Comparison of ENCODE assay signal across 14 cellular contexts in the genomic region with DNA sequence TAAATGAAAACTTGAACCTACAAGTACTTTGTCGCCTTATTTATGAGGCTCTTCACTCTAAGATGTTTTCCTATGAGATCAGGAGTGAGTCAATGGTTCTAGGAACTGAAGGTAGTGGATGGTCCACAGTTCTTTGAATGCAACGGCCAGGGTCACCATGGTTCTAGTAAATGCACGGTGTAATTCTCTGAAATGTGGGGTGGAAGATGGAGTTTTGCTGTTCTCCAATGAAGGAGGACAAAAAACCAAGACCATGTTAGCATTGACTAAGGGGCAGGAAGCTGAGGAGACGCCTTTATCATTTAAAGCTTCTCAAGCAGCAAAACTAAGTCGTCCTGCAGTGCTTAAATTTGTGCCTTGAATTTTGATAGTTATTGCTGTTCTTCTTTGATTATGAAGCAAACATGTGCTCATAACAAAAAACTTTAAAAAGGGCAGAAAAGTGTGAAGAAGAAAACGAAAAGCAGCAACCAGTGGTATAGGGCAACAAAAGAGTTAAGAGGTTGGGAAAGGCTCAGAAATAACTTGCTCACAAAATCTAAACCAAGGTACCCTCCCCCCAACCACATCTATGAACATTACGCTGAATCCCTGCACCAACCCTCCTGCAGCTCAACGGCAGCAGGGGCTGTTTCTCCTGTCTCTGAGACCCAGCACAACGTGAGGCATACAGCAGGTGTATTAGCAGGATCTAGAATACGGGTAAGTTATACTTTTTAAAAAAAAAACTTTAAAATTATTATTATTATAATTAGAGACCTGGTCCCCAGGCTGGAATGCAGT.
DNase-seq lines count a peak whose midpoint lies in the region; ATAC-seq and TF ChIP-seq lines count a peak whose summit lies in the region.
"Had no signal": no experiment of that assay in that cellular context is flagged by ENCODE, and none has a peak within 500 bp of the region (broad histone marks: within the 10 kb centered on the region; RNA-seq: fewer than 3 reads in every experiment).

No MANE protein-coding gene starts in this region.

- CTCF ChIA-PET in CD4-positive, alpha-beta T cell (lab: Charles Lee), result interaction anchor here (0.7 to 0.9 kb wide), 2 partner anchors 122 to 205 kb away, joined by 3 read pairs; no protein-coding TSS in a partner anchor

- H3K4me1 Mint-ChIP-seq in CD4-positive, alpha-beta T cell (ENCODE audit: low read depth), result peaks cover 86% of the 10 kb centered on the region
- peaks cover 78% of the 10 kb centered on the region for H3K4me1 Mint-ChIP-seq in activated T-helper 2 cell treated with anti-CD3 and anti-CD28 coated beads, Interferon-gamma antibody, Interleukin-2, Interleukin-4, amounts not matched to agents 10 μg/mL and 5 μg/mL and 100 μg/mL, durations not matched to agents 14 hours and 24 hours and 36 hours (ENCODE audit: low read depth)
- H3K4me1 Mint-ChIP-seq in naive thymus-derived CD8-positive, alpha-beta T cell, result peaks cover 47 to 92% (median 86%) of the 10 kb centered on the region in 4 donors

- peaks cover 11% of the 10 kb centered on the region for H3K36me3 ChIP-seq in KOPT-K1 (ENCODE audit: insufficient read depth, low read length)

- intact Hi-C loops in CD4-positive, alpha-beta T cell (cut with DNase I, micrococcal nuclease), result loop anchor here (1.0 to 10.0 kb wide), 6 partner anchors 72 to 202 kb away; a partner anchor contains a TSS
- intact Hi-C loops in activated T-helper 2 cell treated with anti-CD3 and anti-CD28 coated beads, Interferon-gamma antibody, Interleukin-2, Interleukin-4, amounts not matched to agents 10 μg/mL and 5 μg/mL and 100 μg/mL, durations not matched to agents 14 hours and 24 hours and 36 hours (cut with micrococcal nuclease), result loop anchor here (1.0 to 10.0 kb wide), 3 partner anchors 54 to 230 kb away; a partner anchor contains a TSS
- intact Hi-C loops in left ventricle myocardium superior (cut with micrococcal nuclease), result no loop called here

- peaks cover 8% of the 10 kb centered on the region for H3K36me3 Mint-ChIP-seq in CD4-positive, alpha-beta T cell (ENCODE audit: low read depth)
- peaks cover 19% of the 10 kb centered on the region for H3K36me3 Mint-ChIP-seq in activated T-helper 2 cell treated with anti-CD3 and anti-CD28 coated beads, Interferon-gamma antibody, Interleukin-2, Interleukin-4, amounts not matched to agents 10 μg/mL and 5 μg/mL and 100 μg/mL, durations not matched to agents 14 hours and 24 hours and 36 hours (ENCODE audit: low read depth)
- H3K36me3 Mint-ChIP-seq in naive thymus-derived CD8-positive, alpha-beta T cell, result peaks cover 0 to 9% (median 6%) of the 10 kb centered on the region in 3 donors

- TF ChIP-seq CTCF in CD4-positive, alpha-beta T cell (IDR thresholded peaks at IDR 0.05), result no peak

- no peaks in the 10 kb centered on the region for H3K9me3 Mint-ChIP-seq in CD4-positive, alpha-beta T cell
- H3K9me3 Mint-ChIP-seq in activated T-helper 2 cell treated with anti-CD3 and anti-CD28 coated beads, Interferon-gamma antibody, Interleukin-2, Interleukin-4, amounts not matched to agents 10 μg/mL and 5 μg/mL and 100 μg/mL, durations not matched to agents 14 hours and 24 hours and 36 hours, result no peaks in the 10 kb centered on the region
- no peaks in the 10 kb centered on the region for H3K9me3 Mint-ChIP-seq in naive thymus-derived CD8-positive, alpha-beta T cell

- POLR2A ChIA-PET in CD4-positive, alpha-beta T cell (lab: Charles Lee), result interaction anchor here (0.7 to 1.8 kb wide), 11 partner anchors 8 to 339 kb away, joined by 3 to 9 read pairs (median 4); a partner anchor contains a TSS
- POLR2A ChIA-PET in naive thymus-derived CD8-positive, alpha-beta T cell (lab: Charles Lee), result interaction anchor here (0.6 to 4.4 kb wide), 17 partner anchors 9 to 202 kb away, joined by 3 to 17 read pairs (median 5); a partner anchor contains a TSS

- peak in 7 of 10 experiments; percentile 18 to 65 (median 45) for DNase-seq in CD4-positive, alpha-beta T cell
- peak; percentile 35 for DNase-seq in activated T-helper 2 cell treated with anti-CD3 and anti-CD28 coated beads, Interferon-gamma antibody, Interleukin-2, Interleukin-4, amounts not matched to agents 10 μg/mL and 5 μg/mL and 100 μg/mL, durations not matched to agents 14 hours and 24 hours and 36 hours (ENCODE audit: low spot score)
- DNase-seq in naive thymus-derived CD8-positive, alpha-beta T cell, result peak; percentile 16 to 87 (median 70)
- no peak for DNase-seq in left ventricle myocardium superior
- DNase-seq: dermis blood vessel endothelial cell, EL, NCI-H2081, NCI-H774, posterior cingulate gyrus had no signal

- ATAC-seq in CD4-positive, alpha-beta T cell (ENCODE audit: poor library complexity), result peak; percentile 60
- peak; percentile 71 to 72 for ATAC-seq in naive thymus-derived CD8-positive, alpha-beta T cell
- ATAC-seq in GM18502 (IDR thresholded peaks at IDR 0.05; ENCODE audit: poor library complexity, unreplicated experiment), result no peak
- no peak for ATAC-seq in left ventricle myocardium superior
- ATAC-seq in GM18517 (IDR thresholded peaks at IDR 0.05; ENCODE audit: unreplicated experiment), result no peak
- ATAC-seq in GM21367 (IDR thresholded peaks at IDR 0.05; ENCODE audit: unreplicated experiment), result no peak

- H3K27ac ChIP-seq in CD4-positive, alpha-beta T cell (ENCODE audit: low read depth, low read length), result peak overlapping the region; percentile 62
- H3K27ac ChIP-seq in KOPT-K1 (ENCODE audit: low read depth, low read length, poor library complexity, severe bottlenecking), result peak overlapping the region; percentile 98

- no peaks in the 10 kb centered on the region for H3K27me3 ChIP-seq in CD4-positive, alpha-beta T cell (ENCODE audit: control insufficient read depth, insufficient read depth, low read length)

- H3K9me3 ChIP-seq in CD4-positive, alpha-beta T cell (ENCODE audit: control insufficient read depth, low read length), result no peaks in the 10 kb centered on the region
- no peaks in the 10 kb centered on the region for H3K9me3 ChIP-seq in KOPT-K1 (ENCODE audit: insufficient read depth, low read length, poor library complexity, severe bottlenecking)

- peak overlapping the region; percentile 90 for H3K27ac Mint-ChIP-seq in CD4-positive, alpha-beta T cell
- H3K27ac Mint-ChIP-seq in activated T-helper 2 cell treated with anti-CD3 and anti-CD28 coated beads, Interferon-gamma antibody, Interleukin-2, Interleukin-4, amounts not matched to agents 10 μg/mL and 5 μg/mL and 100 μg/mL, durations not matched to agents 14 hours and 24 hours and 36 hours, result peak overlapping the region; percentile 96
- H3K27ac Mint-ChIP-seq in naive thymus-derived CD8-positive, alpha-beta T cell, result peak overlapping the region; percentile 94 to 99 (median 98)
- H3K27ac Mint-ChIP-seq: B cell had no signal

- peak overlapping the region; percentile 87 for H3K4me3 Mint-ChIP-seq in CD4-positive, alpha-beta T cell
- peak overlapping the region; percentile 74 for H3K4me3 Mint-ChIP-seq in activated T-helper 2 cell treated with anti-CD3 and anti-CD28 coated beads, Interferon-gamma antibody, Interleukin-2, Interleukin-4, amounts not matched to agents 10 μg/mL and 5 μg/mL and 100 μg/mL, durations not matched to agents 14 hours and 24 hours and 36 hours (ENCODE audit: low read depth)
- peak overlapping the region; percentile 77 to 90 (median 84) for H3K4me3 Mint-ChIP-seq in naive thymus-derived CD8-positive, alpha-beta T cell
- H3K4me3 Mint-ChIP-seq: B cell had no signal

- no peaks in the 10 kb centered on the region for H3K27me3 Mint-ChIP-seq in CD4-positive, alpha-beta T cell
- H3K27me3 Mint-ChIP-seq in activated T-helper 2 cell treated with anti-CD3 and anti-CD28 coated beads, Interferon-gamma antibody, Interleukin-2, Interleukin-4, amounts not matched to agents 10 μg/mL and 5 μg/mL and 100 μg/mL, durations not matched to agents 14 hours and 24 hours and 36 hours (ENCODE audit: low read depth), result no peaks in the 10 kb centered on the region
- no peaks in the 10 kb centered on the region for H3K27me3 Mint-ChIP-seq in naive thymus-derived CD8-positive, alpha-beta T cell
- H3K27me3 Mint-ChIP-seq: B cell had no signal

Comparison
In these comparisons a context has a peak if more than half of its experiments do, and no peak if none do; other contexts are left out.
1. ATAC-seq: peak in CD4-positive, alpha-beta T cell (single experiment) and naive thymus-derived CD8-positive, alpha-beta T cell (2 of 2); none in GM18502 (single experiment), left ventricle myocardium superior (single experiment), GM18517 (single experiment) and GM21367 (single experiment).
2. Peak in every context shown above with its lines, with median percentiles within 50 percentile points of each other: H3K27ac Mint-ChIP-seq and H3K4me3 Mint-ChIP-seq.